In genomic region chr20:64103871-64104666, GRCh38 we compare ENCODE assay signal across 2 cellular contexts.
TF ChIP-seq lines count a peak whose summit lies in the region.

No MANE protein-coding gene starts in this region.

TF ChIP-seq in K562, 482 proteins besides CTCF, POLR2A, EP300 and RAD21:
- TF ChIP-seq MTA2 (IDR thresholded peaks at IDR 0.05; ENCODE audit: low read depth) = no peak
- TF ChIP-seq, protein P1, sequence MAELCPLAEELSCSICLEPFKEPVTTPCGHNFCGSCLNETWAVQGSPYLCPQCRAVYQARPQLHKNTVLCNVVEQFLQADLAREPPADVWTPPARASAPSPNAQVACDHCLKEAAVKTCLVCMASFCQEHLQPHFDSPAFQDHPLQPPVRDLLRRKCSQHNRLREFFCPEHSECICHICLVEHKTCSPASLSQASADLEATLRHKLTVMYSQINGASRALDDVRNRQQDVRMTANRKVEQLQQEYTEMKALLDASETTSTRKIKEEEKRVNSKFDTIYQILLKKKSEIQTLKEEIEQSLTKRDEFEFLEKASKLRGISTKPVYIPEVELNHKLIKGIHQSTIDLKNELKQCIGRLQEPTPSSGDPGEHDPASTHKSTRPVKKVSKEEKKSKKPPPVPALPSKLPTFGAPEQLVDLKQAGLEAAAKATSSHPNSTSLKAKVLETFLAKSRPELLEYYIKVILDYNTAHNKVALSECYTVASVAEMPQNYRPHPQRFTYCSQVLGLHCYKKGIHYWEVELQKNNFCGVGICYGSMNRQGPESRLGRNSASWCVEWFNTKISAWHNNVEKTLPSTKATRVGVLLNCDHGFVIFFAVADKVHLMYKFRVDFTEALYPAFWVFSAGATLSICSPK (IDR thresholded peaks at IDR 0.05; ENCODE audit: borderline replicate concordance) = no peak
- peak; percentile 10 for TF ChIP-seq MEIS2 (IDR thresholded peaks at IDR 0.05; ENCODE audit: partially characterized antibody)

TF ChIP-seq in HEK293T, 16 proteins besides CTCF, POLR2A, EP300 and RAD21:
- TF ChIP-seq TARDBP (IDR thresholded peaks at IDR 0.05) = no peak
- no peak for TF ChIP-seq FOXA1 (IDR thresholded peaks at IDR 0.05)
- TF ChIP-seq FOXM1 (IDR thresholded peaks at IDR 0.05; ENCODE audit: borderline replicate concordance) = no peak
- no peak for TF ChIP-seq BHLHE40 (IDR thresholded peaks at IDR 0.05; ENCODE audit: borderline replicate concordance)
- TF ChIP-seq NFRKB (IDR thresholded peaks at IDR 0.05) = no peak
- no peak for TF ChIP-seq L3MBTL2 (conservative IDR thresholded peaks at IDR 0.05)
- TF ChIP-seq SP1 (IDR thresholded peaks at IDR 0.05) = no peak
- TF ChIP-seq ELF4 (IDR thresholded peaks at IDR 0.05) = no peak
- no peak for TF ChIP-seq SUZ12 (IDR thresholded peaks at IDR 0.05)
